In the genomic region with DNA sequence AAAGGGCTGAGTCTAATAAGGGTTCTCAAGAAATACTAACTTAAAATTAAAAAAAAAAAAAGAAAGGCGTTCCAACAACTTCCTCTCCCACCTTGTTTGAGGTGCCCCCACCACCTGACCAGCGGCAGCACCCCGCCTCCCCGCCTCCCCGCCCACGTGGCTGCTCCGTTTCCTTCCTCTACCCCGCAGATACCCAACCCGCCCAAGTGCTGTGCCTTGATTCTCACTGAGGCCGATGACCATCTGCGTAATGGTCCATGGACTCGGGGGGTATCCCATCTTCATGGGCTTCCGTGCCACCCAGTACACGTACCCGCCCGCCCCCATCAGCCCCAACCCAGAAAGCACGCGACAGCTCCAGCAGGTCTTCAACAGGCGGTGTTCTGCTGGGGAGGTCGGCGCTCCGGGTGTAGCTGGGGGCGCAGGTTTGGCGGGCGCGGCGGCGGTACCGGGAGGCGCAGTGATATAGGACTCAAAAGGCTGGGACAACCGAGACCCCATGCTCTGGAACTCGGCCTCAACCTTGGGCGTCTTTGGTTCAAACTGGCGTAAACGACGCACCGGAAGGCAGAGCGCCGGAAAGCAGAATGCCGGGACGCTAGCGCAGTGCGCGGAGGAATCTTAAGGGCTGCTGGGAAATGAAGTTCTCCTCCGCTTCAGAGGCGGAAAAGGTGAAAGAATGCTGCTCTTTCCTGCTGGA, we compare ENCODE assay signal across 1 cellular context.
TF ChIP-seq lines count a peak whose summit lies in the region.

A gene with protein sequence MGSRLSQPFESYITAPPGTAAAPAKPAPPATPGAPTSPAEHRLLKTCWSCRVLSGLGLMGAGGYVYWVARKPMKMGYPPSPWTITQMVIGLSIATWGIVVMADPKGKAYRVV (minus strand): TSS at position 545 of the 700 bp plus-strand sequence. CDS start 44 bp downstream, at position 501.

TF ChIP-seq in K562, 482 proteins besides CTCF, POLR2A, EP300 and RAD21 (continued from another document and continues in another):
- TF ChIP-seq, protein P1, sequence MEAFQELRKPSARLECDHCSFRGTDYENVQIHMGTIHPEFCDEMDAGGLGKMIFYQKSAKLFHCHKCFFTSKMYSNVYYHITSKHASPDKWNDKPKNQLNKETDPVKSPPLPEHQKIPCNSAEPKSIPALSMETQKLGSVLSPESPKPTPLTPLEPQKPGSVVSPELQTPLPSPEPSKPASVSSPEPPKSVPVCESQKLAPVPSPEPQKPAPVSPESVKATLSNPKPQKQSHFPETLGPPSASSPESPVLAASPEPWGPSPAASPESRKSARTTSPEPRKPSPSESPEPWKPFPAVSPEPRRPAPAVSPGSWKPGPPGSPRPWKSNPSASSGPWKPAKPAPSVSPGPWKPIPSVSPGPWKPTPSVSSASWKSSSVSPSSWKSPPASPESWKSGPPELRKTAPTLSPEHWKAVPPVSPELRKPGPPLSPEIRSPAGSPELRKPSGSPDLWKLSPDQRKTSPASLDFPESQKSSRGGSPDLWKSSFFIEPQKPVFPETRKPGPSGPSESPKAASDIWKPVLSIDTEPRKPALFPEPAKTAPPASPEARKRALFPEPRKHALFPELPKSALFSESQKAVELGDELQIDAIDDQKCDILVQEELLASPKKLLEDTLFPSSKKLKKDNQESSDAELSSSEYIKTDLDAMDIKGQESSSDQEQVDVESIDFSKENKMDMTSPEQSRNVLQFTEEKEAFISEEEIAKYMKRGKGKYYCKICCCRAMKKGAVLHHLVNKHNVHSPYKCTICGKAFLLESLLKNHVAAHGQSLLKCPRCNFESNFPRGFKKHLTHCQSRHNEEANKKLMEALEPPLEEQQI (IDR thresholded peaks at IDR 0.05), result no peak
- TF ChIP-seq FIP1L1 (IDR thresholded peaks at IDR 0.05; ENCODE audit: low read depth, low read length, poor library complexity, severe bottlenecking) (no peak), NFIC (IDR thresholded peaks at IDR 0.05) (no peak; the same call in 1 of the 2 replicates), RB1 (IDR thresholded peaks at IDR 0.05; ENCODE audit: low read depth) (no peak), ZNF668 (CRISPR knock-in tag; IDR thresholded peaks at IDR 0.05) (no peak), BCOR (IDR thresholded peaks at IDR 0.05) (no peak), HNRNPK (IDR thresholded peaks at IDR 0.05; ENCODE audit: low read depth, low read length, poor library complexity, severe bottlenecking) (no peak), ZBTB8A (IDR thresholded peaks at IDR 0.05; ENCODE audit: partially characterized antibody) (no peak), ZNF445 (CRISPR knock-in tag; IDR thresholded peaks at IDR 0.05; ENCODE audit: low read depth) (no peak), PCBP1 (IDR thresholded peaks at IDR 0.05; ENCODE audit: low read depth, low read length, poor library complexity, severe bottlenecking) (no peak), GABPB1 (CRISPR knock-in tag; IDR thresholded peaks at IDR 0.05) (peak; percentile 34; the same call in 1 of the 2 replicates), ZNF707 (CRISPR knock-in tag; conservative IDR thresholded peaks at IDR 0.05) (no peak), POLR3G (IDR thresholded peaks at IDR 0.05; ENCODE audit: extremely low read depth, insufficient read length, insufficient replicate concordance) (no peak), ZNF224 (CRISPR knock-in tag; IDR thresholded peaks at IDR 0.05) (no peak), SPI1 (IDR thresholded peaks at IDR 0.05; ENCODE audit: borderline replicate concordance, low read depth, low read length) (no peak), GABPB2 (CRISPR knock-in tag; conservative IDR thresholded peaks at IDR 0.05) (no peak), CSDE1 (IDR thresholded peaks at IDR 0.05) (no peak), MYC (IDR thresholded peaks at IDR 0.05; ENCODE audit: low read depth, low read length) (peak; percentile 83), MYC (CRISPR knock-in tag; IDR thresholded peaks at IDR 0.05; ENCODE audit: borderline replicate concordance, low read depth) (no peak), YBX1 (IDR thresholded peaks at IDR 0.05) (no peak), U2AF2 (optimal IDR thresholded peaks at IDR 0.05; ENCODE audit: low read depth, low read length) (no peak), CBFA2T2 (conservative IDR thresholded peaks at IDR 0.05) (peak; percentile 16; the same call in 1 of the 2 replicates), ZNF584 (CRISPR knock-in tag; IDR thresholded peaks at IDR 0.05; ENCODE audit: low read depth) (no peak), TCF7 (IDR thresholded peaks at IDR 0.05; ENCODE audit: borderline replicate concordance) (no peak), FOSL1 (tag; conservative IDR thresholded peaks at IDR 0.05) (no peak), TGIF2 (CRISPR knock-in tag; IDR thresholded peaks at IDR 0.05) (no peak), NBN (IDR thresholded peaks at IDR 0.05; ENCODE audit: low read depth) (no peak)
- TF ChIP-seq, protein P2, sequence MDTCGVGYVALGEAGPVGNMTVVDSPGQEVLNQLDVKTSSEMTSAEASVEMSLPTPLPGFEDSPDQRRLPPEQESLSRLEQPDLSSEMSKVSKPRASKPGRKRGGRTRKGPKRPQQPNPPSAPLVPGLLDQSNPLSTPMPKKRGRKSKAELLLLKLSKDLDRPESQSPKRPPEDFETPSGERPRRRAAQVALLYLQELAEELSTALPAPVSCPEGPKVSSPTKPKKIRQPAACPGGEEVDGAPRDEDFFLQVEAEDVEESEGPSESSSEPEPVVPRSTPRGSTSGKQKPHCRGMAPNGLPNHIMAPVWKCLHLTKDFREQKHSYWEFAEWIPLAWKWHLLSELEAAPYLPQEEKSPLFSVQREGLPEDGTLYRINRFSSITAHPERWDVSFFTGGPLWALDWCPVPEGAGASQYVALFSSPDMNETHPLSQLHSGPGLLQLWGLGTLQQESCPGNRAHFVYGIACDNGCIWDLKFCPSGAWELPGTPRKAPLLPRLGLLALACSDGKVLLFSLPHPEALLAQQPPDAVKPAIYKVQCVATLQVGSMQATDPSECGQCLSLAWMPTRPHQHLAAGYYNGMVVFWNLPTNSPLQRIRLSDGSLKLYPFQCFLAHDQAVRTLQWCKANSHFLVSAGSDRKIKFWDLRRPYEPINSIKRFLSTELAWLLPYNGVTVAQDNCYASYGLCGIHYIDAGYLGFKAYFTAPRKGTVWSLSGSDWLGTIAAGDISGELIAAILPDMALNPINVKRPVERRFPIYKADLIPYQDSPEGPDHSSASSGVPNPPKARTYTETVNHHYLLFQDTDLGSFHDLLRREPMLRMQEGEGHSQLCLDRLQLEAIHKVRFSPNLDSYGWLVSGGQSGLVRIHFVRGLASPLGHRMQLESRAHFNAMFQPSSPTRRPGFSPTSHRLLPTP (IDR thresholded peaks at IDR 0.05; ENCODE audit: borderline replicate concordance, extremely low read depth, insufficient read length), result no peak
- TF ChIP-seq, protein P3, sequence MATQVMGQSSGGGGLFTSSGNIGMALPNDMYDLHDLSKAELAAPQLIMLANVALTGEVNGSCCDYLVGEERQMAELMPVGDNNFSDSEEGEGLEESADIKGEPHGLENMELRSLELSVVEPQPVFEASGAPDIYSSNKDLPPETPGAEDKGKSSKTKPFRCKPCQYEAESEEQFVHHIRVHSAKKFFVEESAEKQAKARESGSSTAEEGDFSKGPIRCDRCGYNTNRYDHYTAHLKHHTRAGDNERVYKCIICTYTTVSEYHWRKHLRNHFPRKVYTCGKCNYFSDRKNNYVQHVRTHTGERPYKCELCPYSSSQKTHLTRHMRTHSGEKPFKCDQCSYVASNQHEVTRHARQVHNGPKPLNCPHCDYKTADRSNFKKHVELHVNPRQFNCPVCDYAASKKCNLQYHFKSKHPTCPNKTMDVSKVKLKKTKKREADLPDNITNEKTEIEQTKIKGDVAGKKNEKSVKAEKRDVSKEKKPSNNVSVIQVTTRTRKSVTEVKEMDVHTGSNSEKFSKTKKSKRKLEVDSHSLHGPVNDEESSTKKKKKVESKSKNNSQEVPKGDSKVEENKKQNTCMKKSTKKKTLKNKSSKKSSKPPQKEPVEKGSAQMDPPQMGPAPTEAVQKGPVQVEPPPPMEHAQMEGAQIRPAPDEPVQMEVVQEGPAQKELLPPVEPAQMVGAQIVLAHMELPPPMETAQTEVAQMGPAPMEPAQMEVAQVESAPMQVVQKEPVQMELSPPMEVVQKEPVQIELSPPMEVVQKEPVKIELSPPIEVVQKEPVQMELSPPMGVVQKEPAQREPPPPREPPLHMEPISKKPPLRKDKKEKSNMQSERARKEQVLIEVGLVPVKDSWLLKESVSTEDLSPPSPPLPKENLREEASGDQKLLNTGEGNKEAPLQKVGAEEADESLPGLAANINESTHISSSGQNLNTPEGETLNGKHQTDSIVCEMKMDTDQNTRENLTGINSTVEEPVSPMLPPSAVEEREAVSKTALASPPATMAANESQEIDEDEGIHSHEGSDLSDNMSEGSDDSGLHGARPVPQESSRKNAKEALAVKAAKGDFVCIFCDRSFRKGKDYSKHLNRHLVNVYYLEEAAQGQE (CRISPR knock-in tag; IDR thresholded peaks at IDR 0.05; ENCODE audit: low read depth), result no peak
- TF ChIP-seq, protein P4, sequence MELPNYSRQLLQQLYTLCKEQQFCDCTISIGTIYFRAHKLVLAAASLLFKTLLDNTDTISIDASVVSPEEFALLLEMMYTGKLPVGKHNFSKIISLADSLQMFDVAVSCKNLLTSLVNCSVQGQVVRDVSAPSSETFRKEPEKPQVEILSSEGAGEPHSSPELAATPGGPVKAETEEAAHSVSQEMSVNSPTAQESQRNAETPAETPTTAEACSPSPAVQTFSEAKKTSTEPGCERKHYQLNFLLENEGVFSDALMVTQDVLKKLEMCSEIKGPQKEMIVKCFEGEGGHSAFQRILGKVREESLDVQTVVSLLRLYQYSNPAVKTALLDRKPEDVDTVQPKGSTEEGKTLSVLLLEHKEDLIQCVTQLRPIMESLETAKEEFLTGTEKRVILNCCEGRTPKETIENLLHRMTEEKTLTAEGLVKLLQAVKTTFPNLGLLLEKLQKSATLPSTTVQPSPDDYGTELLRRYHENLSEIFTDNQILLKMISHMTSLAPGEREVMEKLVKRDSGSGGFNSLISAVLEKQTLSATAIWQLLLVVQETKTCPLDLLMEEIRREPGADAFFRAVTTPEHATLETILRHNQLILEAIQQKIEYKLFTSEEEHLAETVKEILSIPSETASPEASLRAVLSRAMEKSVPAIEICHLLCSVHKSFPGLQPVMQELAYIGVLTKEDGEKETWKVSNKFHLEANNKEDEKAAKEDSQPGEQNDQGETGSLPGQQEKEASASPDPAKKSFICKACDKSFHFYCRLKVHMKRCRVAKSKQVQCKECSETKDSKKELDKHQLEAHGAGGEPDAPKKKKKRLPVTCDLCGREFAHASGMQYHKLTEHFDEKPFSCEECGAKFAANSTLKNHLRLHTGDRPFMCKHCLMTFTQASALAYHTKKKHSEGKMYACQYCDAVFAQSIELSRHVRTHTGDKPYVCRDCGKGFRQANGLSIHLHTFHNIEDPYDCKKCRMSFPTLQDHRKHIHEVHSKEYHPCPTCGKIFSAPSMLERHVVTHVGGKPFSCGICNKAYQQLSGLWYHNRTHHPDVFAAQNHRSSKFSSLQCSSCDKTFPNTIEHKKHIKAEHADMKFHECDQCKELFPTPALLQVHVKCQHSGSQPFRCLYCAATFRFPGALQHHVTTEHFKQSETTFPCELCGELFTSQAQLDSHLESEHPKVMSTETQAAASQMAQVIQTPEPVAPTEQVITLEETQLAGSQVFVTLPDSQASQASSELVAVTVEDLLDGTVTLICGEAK (IDR thresholded peaks at IDR 0.05), result peak; percentile 81
- TF ChIP-seq, protein P4 (CRISPR knock-in tag; IDR thresholded peaks at IDR 0.05), result no peak
- TF ChIP-seq, protein P5, sequence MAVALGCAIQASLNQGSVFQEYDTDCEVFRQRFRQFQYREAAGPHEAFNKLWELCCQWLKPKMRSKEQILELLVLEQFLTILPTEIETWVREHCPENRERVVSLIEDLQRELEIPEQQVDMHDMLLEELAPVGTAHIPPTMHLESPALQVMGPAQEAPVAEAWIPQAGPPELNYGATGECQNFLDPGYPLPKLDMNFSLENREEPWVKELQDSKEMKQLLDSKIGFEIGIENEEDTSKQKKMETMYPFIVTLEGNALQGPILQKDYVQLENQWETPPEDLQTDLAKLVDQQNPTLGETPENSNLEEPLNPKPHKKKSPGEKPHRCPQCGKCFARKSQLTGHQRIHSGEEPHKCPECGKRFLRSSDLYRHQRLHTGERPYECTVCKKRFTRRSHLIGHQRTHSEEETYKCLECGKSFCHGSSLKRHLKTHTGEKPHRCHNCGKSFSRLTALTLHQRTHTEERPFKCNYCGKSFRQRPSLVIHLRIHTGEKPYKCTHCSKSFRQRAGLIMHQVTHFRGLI (CRISPR knock-in tag; IDR thresholded peaks at IDR 0.05), result no peak
- TF ChIP-seq, protein P6, sequence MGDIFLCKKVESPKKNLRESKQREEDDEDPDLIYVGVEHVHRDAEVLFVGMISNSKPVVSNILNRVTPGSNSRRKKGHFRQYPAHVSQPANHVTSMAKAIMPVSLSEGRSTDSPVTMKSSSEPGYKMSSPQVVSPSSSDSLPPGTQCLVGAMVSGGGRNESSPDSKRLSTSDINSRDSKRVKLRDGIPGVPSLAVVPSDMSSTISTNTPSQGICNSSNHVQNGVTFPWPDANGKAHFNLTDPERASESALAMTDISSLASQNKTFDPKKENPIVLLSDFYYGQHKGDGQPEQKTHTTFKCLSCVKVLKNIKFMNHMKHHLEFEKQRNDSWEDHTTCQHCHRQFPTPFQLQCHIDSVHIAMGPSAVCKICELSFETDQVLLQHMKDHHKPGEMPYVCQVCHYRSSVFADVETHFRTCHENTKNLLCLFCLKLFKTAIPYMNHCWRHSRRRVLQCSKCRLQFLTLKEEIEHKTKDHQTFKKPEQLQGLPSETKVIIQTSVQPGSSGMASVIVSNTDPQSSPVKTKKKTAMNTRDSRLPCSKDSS (IDR thresholded peaks at IDR 0.05; ENCODE audit: low read depth, partially characterized antibody), result no peak
